In the genomic region with DNA sequence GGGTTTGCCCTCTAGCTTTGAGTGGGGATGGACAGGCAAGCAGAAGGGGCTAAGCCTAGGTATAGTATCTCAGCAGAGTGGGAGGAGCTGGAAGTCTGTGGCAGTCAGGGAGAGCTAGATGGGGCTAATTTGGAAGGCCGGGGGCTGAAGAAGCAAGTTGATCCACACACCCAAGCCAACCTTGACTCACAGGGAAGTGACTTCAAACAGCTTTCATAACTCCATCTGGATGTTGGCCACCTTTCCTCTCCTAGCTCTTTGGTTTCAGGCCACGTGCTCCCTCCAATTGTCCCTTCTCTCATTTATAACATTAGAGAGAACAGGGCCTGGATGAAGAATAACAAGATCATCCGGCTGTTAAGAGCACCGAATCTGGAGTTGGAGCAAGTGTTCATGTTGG, we compare ENCODE assay signal across 29 cellular contexts. TPM values are rescaled to one million over a fixed set of nuclear protein-coding genes. Genes with fewer than 3 reads are reported as not detected.
DNase-seq lines count a peak whose midpoint lies in the region; FAIRE-seq and TF ChIP-seq lines count a peak whose summit lies in the region.
"Had no signal": no experiment of that assay in that cellular context is flagged by ENCODE, and none has a peak within 500 bp of the region (broad histone marks: within the 10 kb centered on the region; RNA-seq: fewer than 3 reads in every experiment).

No MANE protein-coding gene starts in this region.

- peak overlapping the region; percentile 34 to 64 for H3K27ac ChIP-seq in breast epithelium
- peak overlapping the region in 15 of 21 experiments; percentile 7 to 80 (median 50) for H3K27ac ChIP-seq in skin epidermis
- H3K27ac ChIP-seq in Karpas-422 (ENCODE audit: low read length) = no peak overlapping the region
- H3K27ac ChIP-seq: A549, heart left ventricle, lower lobe of right lung, PC-9, testis had no signal

- H3K4me3 ChIP-seq in breast epithelium (no peak overlapping the region), foreskin fibroblast (ENCODE audit: low read depth in 1 of 2, low read length in 2 of 2) (no peak overlapping the region), skin epidermis (no peak overlapping the region), Karpas-422 (ENCODE audit: low read length) (no peak overlapping the region)
- H3K4me3 ChIP-seq: A549, heart left ventricle, lower lobe of right lung, PC-9, testis had no signal

- DNase-seq in GM03348 (ENCODE audit: low spot score) (peak; percentile 28), breast epithelium (ENCODE audit: low spot score in 2 of 2) (peak in 1 of 2 donors; percentile 48), foreskin fibroblast (peak; percentile 49 to 72), kidney tubule cell (ENCODE audit: low spot score) (no peak), urothelium cell line (ENCODE audit: low spot score) (no peak), Karpas-422 (no peak), pons (ENCODE audit: low spot score) (no peak)
- DNase-seq: activated CD4-positive, alpha-beta T cell treated with anti-CD3 and anti-CD28 coated beads, Interleukin-2, amount 50 U/mL, for 1 hour; activated naive CD4-positive, alpha-beta T cell treated with anti-CD3 and anti-CD28 coated beads for 36 hours; activated T-cell treated with anti-CD3 and anti-CD28 coated beads, Interleukin-2, amount 50 U/mL, for 72 hours; amygdala; BE2C; DMS153; H7; heart left ventricle; lower lobe of right lung; NCI-H1092 treated with DMSO at 0.1 percent for 48 hours; NCI-H187 treated with DMSO at 0.1 percent for 48 hours; NCI-H524 treated with DMSO at 0.1 percent for 48 hours; NK-92 treated with Interleukin-12 subunit alpha and Interleukin-12 subunit beta, amount 100 ng/mL, for 24 hours; PC-9; Right ventricle myocardium superior; stimulated activated CD4-positive, alpha-beta T cell treated with anti-CD3 and anti-CD28 coated beads, Interleukin-4, amount 100 ng/mL, for 24 hours; stimulated activated naive B cell treated with anti-CD40 and anti-IgM and Interleukin-4, amounts not matched to agents 10 μg/mL and 1 μg/mL and 100 μg/mL, for 72 hours; T-helper 9 cell; testis had no signal

- no peak overlapping the region for H3K4me2 ChIP-seq in Karpas-422 (ENCODE audit: low read depth, low read length, poor library complexity, severe bottlenecking)
- H3K4me2 ChIP-seq: A549, PC-9 had no signal

- intact Hi-C loops in breast epithelium (cut with DNase I; ENCODE audit: low total_unique reads) = no loop called here

- peaks cover 3% of the 10 kb centered on the region; the same call in 1 of the 2 replicates for H4K20me1 ChIP-seq in Karpas-422 (ENCODE audit: insufficient read depth, low read depth, low read length)

- TF ChIP-seq CTCF in breast epithelium (IDR thresholded peaks at IDR 0.05) (no peak), foreskin fibroblast (IDR thresholded peaks at IDR 0.05; ENCODE audit: low read depth, low read length) (no peak)

- no peak overlapping the region for H2AFZ ChIP-seq in Karpas-422 (ENCODE audit: low read length)
- H2AFZ ChIP-seq: PC-9 had no signal

- no peak for TF ChIP-seq POLR2A in breast epithelium (IDR thresholded peaks at IDR 0.05)

- H3K36me3 ChIP-seq in breast epithelium (no peaks in the 10 kb centered on the region), Karpas-422 (ENCODE audit: insufficient read depth, low read length) (no peaks in the 10 kb centered on the region)
- H3K36me3 ChIP-seq: BE2C had no signal

- no peak for FAIRE-seq in urothelium cell line (lab: Jason Lieb, UNC)
- FAIRE-seq: A549, colon had no signal

- no peak overlapping the region for H3K9ac ChIP-seq in Karpas-422 (ENCODE audit: low read length)

- H3K27me3 ChIP-seq in breast epithelium = no peaks in the 10 kb centered on the region
- H3K27me3 ChIP-seq in Karpas-422 (ENCODE audit: low read length) = no peaks in the 10 kb centered on the region
- H3K27me3 ChIP-seq: BE2C, heart left ventricle, testis had no signal

- no peaks in the 10 kb centered on the region for H3K9me2 ChIP-seq in Karpas-422 (replicated peaks; ENCODE audit: insufficient read depth, low read length)

- H3K79me2 ChIP-seq in Karpas-422 (ENCODE audit: low read length) = no peaks in the 10 kb centered on the region

- peaks cover 0 to 3% of the 10 kb centered on the region in 2 donors for H3K4me1 ChIP-seq in breast epithelium
- no peaks in the 10 kb centered on the region for H3K4me1 ChIP-seq in Karpas-422 (ENCODE audit: low read length)
- H3K4me1 ChIP-seq: BE2C, testis had no signal

- H3K9me3 ChIP-seq in breast epithelium (no peaks in the 10 kb centered on the region), Karpas-422 (ENCODE audit: low read length) (no peaks in the 10 kb centered on the region)
- H3K9me3 ChIP-seq: A549, BE2C, heart left ventricle, lower lobe of right lung, testis had no signal

RNA-seq across cellular contexts. Expression of a gene that starts 36.8 kb away (rescaled TPM):
- 10 to 100 TPM; 11.8 to 61.0 (median 18.4) TPM for total RNA-seq in breast epithelium
- total RNA-seq in Karpas-422 (2014; rRNA removed; shearing (Covaris generic); ENCODE audit: low replicate concordance) = 0.61 and 1.7 TPM in 2 replicates

RNA-seq across cellular contexts. Expression of a gene that starts 40.9 kb away (rescaled TPM):
- 100 to 1,000 TPM in 2 of 3 donors, 10 to 100 TPM in 1; 95.4 to 112 (median 104) TPM for total RNA-seq in breast epithelium
- total RNA-seq in Karpas-422 (2014; rRNA removed; shearing (Covaris generic); ENCODE audit: low replicate concordance) = 52.1 and 100 TPM in 2 replicates

Comparison
In these comparisons a context has a peak if more than half of its experiments do, and no peak if none do; other contexts are left out.
1. DNase-seq: peak in GM03348 (single experiment) and foreskin fibroblast (2 of 2); none in kidney tubule cell (single experiment), urothelium cell line (single experiment), Karpas-422 (single experiment) and pons (single experiment).